In the genomic region with DNA sequence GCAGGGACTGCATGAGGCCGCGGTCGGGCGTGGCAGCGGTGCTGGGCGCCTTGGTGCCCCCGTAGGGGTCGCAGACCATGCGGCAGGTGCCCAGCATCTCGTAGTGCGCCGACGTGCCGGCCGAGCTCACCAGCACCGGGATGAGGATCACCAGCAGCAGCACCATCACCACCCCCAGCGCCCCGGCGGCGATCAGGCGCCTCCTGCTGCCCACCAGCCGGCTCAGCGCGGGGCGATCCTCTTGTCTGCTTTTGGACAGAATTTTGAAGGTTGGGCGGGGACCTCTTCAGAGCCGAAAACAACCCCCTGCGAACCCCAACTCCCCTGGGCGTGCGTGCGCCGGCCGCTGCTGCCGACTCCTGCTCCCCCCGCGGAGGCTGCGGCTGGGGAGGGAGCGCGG, we compare ENCODE assay signal across 8 cellular contexts. TPM values are rescaled to one million over a fixed set of nuclear protein-coding genes. Genes with fewer than 3 reads are reported as not detected.
DNase-seq lines count a peak whose midpoint lies in the region; ATAC-seq and TF ChIP-seq lines count a peak whose summit lies in the region.

No MANE protein-coding gene starts in this region.

- H2AFZ ChIP-seq in PC-9: no peak overlapping the region

- H3K27ac Mint-ChIP-seq in osteocyte (ENCODE audit: unreplicated experiment): no peak overlapping the region

- H3K4me1 ChIP-seq in PC-9 (replicated peaks; ENCODE audit: insufficient read depth): no peaks in the 10 kb centered on the region

- H3K36me3 Mint-ChIP-seq in osteocyte (ENCODE audit: unreplicated experiment): no peaks in the 10 kb centered on the region

- H3K4me3 Mint-ChIP-seq in osteocyte (ENCODE audit: unreplicated experiment): peak overlapping the region; percentile 57

- TF ChIP-seq CTCF in AG04449 (IDR thresholded peaks at IDR 0.05; ENCODE audit: insufficient read depth, low read length, missing control alignments) (peak; percentile 55), osteocyte (IDR thresholded peaks at IDR 0.05) (peak; percentile 45), PC-9 (conservative IDR thresholded peaks at IDR 0.05) (no peak)

- no peaks in the 10 kb centered on the region for H3K79me2 ChIP-seq in PC-9 (ENCODE audit: low read depth)

- no peaks in the 10 kb centered on the region for H3K27me3 ChIP-seq in PC-9 (ENCODE audit: insufficient read depth, low read depth)

- H3K4me2 ChIP-seq in PC-9: no peak overlapping the region

- no peaks in the 10 kb centered on the region for H3F3A ChIP-seq in PC-9 (ENCODE audit: insufficient read depth, low read depth)

- POLR2A ChIA-PET in AG04449 (lab: Yijun Ruan, JAX): no interaction called here
- POLR2A ChIA-PET in PC-9 (lab: Charles Lee; ENCODE audit: unreplicated experiment): no interaction called here

- peak; percentile 40 for ATAC-seq in GM18861 (IDR thresholded peaks at IDR 0.05; ENCODE audit: unreplicated experiment)
- peak; percentile 53 for ATAC-seq in HG03135 (IDR thresholded peaks at IDR 0.05; ENCODE audit: unreplicated experiment)

- DNase-seq in AG04449 (ENCODE audit: low read depth, low spot score) (no peak), fibroblast of gingiva (ENCODE audit: low read depth) (peak; percentile 14), osteocyte (ENCODE audit: extremely low spot score, unreplicated experiment) (no peak), RPMI8226 (no peak), PC-9 (no peak)
- peak; percentile 1 for DNase-seq in activated CD4-positive, alpha-beta T cell treated with anti-CD3 and anti-CD28 coated beads, Interleukin-2, amount 50 U/mL, for 1 hour

- H3K9me3 ChIP-seq in PC-9 (ENCODE audit: insufficient read depth, low read depth): no peaks in the 10 kb centered on the region

- intact Hi-C loops in PC-9 (cut with micrococcal nuclease; ENCODE audit: unreplicated experiment): no loop called here

- no peaks in the 10 kb centered on the region for H4K20me1 ChIP-seq in PC-9 (ENCODE audit: insufficient read depth)

- CTCF ChIA-PET in AG04449 (lab: Yijun Ruan, JAX): no interaction called here
- CTCF ChIA-PET in PC-9 (lab: Charles Lee): no interaction called here

- peaks cover 78% of the 10 kb centered on the region for H3K27me3 Mint-ChIP-seq in osteocyte (ENCODE audit: unreplicated experiment)

- no peak overlapping the region for H3K27ac ChIP-seq in PC-9

- BruUV-seq in PC-9 (replicated peaks; lab: Mats Ljungman, UMichigan): no TSS peak

- H3K9me2 ChIP-seq in PC-9 (ENCODE audit: insufficient read depth): no peaks in the 10 kb centered on the region

- H3K4me3 ChIP-seq in AG04449 (ENCODE audit: low read depth, low read length): peak overlapping the region; percentile 49
- H3K4me3 ChIP-seq in PC-9: no peak overlapping the region

- peaks cover 14% of the 10 kb centered on the region for H3K4me1 Mint-ChIP-seq in osteocyte (ENCODE audit: unreplicated experiment)

- no peaks in the 10 kb centered on the region for H3K36me3 ChIP-seq in PC-9 (ENCODE audit: low read depth)

- H3K9me3 Mint-ChIP-seq in osteocyte (ENCODE audit: unreplicated experiment): no peaks in the 10 kb centered on the region

RNA-seq across cellular contexts. Expression of gene C1QL3, which starts 0.8 kb away (rescaled TPM):
- total RNA-seq in osteocyte (not detected in 2 replicates), PC-9 (2021) (not detected in 2 replicates)

Comparison
In these comparisons a context has a peak if more than half of its experiments do, and no peak if none do; other contexts are left out.
1. DNase-seq: peak in activated CD4-positive, alpha-beta T cell treated with anti-CD3 and anti-CD28 coated beads, Interleukin-2, amount 50 U/mL, for 1 hour (single experiment) and fibroblast of gingiva (single experiment); none in AG04449 (single experiment), osteocyte (single experiment), RPMI8226 (single experiment) and PC-9 (0 of 2).